ENCODE assay signal across 16 cellular contexts in genomic region chr12:43069768-43070221, GRCh38.
DNase-seq lines count a peak whose midpoint lies in the region; TF ChIP-seq lines count a peak whose summit lies in the region.
"Had no signal": no experiment of that assay in that cellular context is flagged by ENCODE, and none has a peak within 500 bp of the region (broad histone marks: within the 10 kb centered on the region; RNA-seq: fewer than 3 reads in every experiment).

No MANE protein-coding gene starts in this region.

- H4K5ac ChIP-seq in H9 (ENCODE audit: insufficient read length, low read depth, low read length) = no peak overlapping the region

- H4K91ac ChIP-seq in H9 (ENCODE audit: insufficient read length, low read depth, low read length) = no peak overlapping the region

- H3K9me3 Mint-ChIP-seq in neural progenitor cell (no peaks in the 10 kb centered on the region), endodermal cell (peaks cover 1% of the 10 kb centered on the region), H9 (peaks cover 0 to 3% of the 10 kb centered on the region in 2 experiments; a peak in 2 of 5 replicates)

- no peak overlapping the region for H3K18ac ChIP-seq in H9 (ENCODE audit: insufficient read length, low read depth, low read length)

- H3K4me2 ChIP-seq in fibroblast of lung (ENCODE audit: extremely low read depth, insufficient read depth, low read length) (no peak overlapping the region), neural progenitor cell (no peak overlapping the region), H9 (ENCODE audit: insufficient read depth, insufficient read length, low read length) (no peak overlapping the region)

- no peak overlapping the region for H2BK12ac ChIP-seq in H9 (ENCODE audit: insufficient read length, low read depth, low read length)

- H4K20me1 ChIP-seq in fibroblast of lung (ENCODE audit: control insufficient read depth, extremely low read depth, insufficient read depth, low read length) (no peaks in the 10 kb centered on the region), neural progenitor cell (ENCODE audit: low read depth) (no peaks in the 10 kb centered on the region), H9 (ENCODE audit: control insufficient read depth, insufficient read depth, insufficient read length) (no peaks in the 10 kb centered on the region)

- no peaks in the 10 kb centered on the region for H3K79me2 ChIP-seq in fibroblast of lung (ENCODE audit: control insufficient read depth, insufficient read depth, low read length)
- H3K79me2 ChIP-seq in neural progenitor cell (ENCODE audit: low read depth) = no peaks in the 10 kb centered on the region
- H3K79me2 ChIP-seq in H9 (ENCODE audit: insufficient read depth, low read length) = no peaks in the 10 kb centered on the region
- H3K79me2 ChIP-seq: parathyroid adenoma had no signal

- DNase-seq in BE2C (peak; percentile 55), NCI-H226 (peak; percentile 54), fibroblast of lung (ENCODE audit: low read depth in 2 of 2) (peak; percentile 39 to 92), neural progenitor cell (ENCODE audit: low spot score) (no peak), endodermal cell (no peak), NCI-H1436 (lab: John Stamatoyannopoulos, UW) (no peak), H9 (no peak)
- no peak for DNase-seq in activated CD4-positive, alpha-beta T cell treated with anti-CD3 and anti-CD28 coated beads, Interleukin-2, amount 50 U/mL, for 48 hours
- DNase-seq: activated CD4-positive, CD25-positive, alpha-beta regulatory T cell treated with anti-CD3 and anti-CD28 coated beads, Interleukin-2, amount 50 U/mL, for 72 hours; activated T-cell treated with anti-CD3 and anti-CD28 coated beads, Interleukin-2, amount 50 U/mL, for 1 hour; dermis blood vessel endothelial cell; foreskin keratinocyte; NCI-H1048; NCI-H2227 treated with DMSO at 0.1 percent for 48 hours had no signal

- H3T11ph ChIP-seq in H9 (ENCODE audit: low read length) = no peak overlapping the region

- no peak overlapping the region for H2BK20ac ChIP-seq in H9 (ENCODE audit: low read depth, low read length, poor library complexity, severe bottlenecking)

- no peak overlapping the region for H4K8ac ChIP-seq in H9 (replicated peaks; ENCODE audit: insufficient read length, low read depth, low read length)

- H2AFZ ChIP-seq in fibroblast of lung (ENCODE audit: low read length) (no peak overlapping the region), neural progenitor cell (replicated peaks) (no peak overlapping the region), H9 (ENCODE audit: low read length) (no peak overlapping the region)
- H2AFZ ChIP-seq: parathyroid adenoma had no signal

- no peaks in the 10 kb centered on the region for H3K79me1 ChIP-seq in H9 (ENCODE audit: insufficient read depth, low read depth, low read length, poor library complexity, severe bottlenecking)

- H3K14ac ChIP-seq in H9 (ENCODE audit: insufficient read depth, low read length) = no peak overlapping the region

- H3K27me3 ChIP-seq in BE2C (no peaks in the 10 kb centered on the region), fibroblast of lung (ENCODE audit: control insufficient read depth, insufficient read depth, low read length) (no peaks in the 10 kb centered on the region), neural progenitor cell (no peaks in the 10 kb centered on the region), endodermal cell (ENCODE audit: control insufficient read depth, insufficient read depth, low read length, poor library complexity, severe bottlenecking) (no peaks in the 10 kb centered on the region), H9 (ENCODE audit: insufficient read depth, low read length) (no peaks in the 10 kb centered on the region)
- H3K27me3 ChIP-seq: foreskin keratinocyte, tibial artery had no signal

- H3K23me2 ChIP-seq in H9 (ENCODE audit: insufficient read length, low read depth, low read length, poor library complexity, severe bottlenecking) = no peaks in the 10 kb centered on the region

- H3K27me3 Mint-ChIP-seq in neural progenitor cell (ENCODE audit: insufficient read depth, low read depth) (no peaks in the 10 kb centered on the region), endodermal cell (ENCODE audit: insufficient read depth) (no peaks in the 10 kb centered on the region), H9 (ENCODE audit: low read depth) (no peaks in the 10 kb centered on the region)

- no peak overlapping the region for H3K23ac ChIP-seq in H9 (ENCODE audit: insufficient read length, low read depth, low read length)

- H3F3A ChIP-seq in neural progenitor cell (ENCODE audit: low read depth) = peaks cover 15% of the 10 kb centered on the region

- H3K4me1 ChIP-seq in BE2C = peaks cover 10% of the 10 kb centered on the region
- H3K4me1 ChIP-seq in fibroblast of lung (ENCODE audit: control insufficient read depth, extremely low read depth, insufficient read depth, low read length) = no peaks in the 10 kb centered on the region
- peaks cover 45% of the 10 kb centered on the region for H3K4me1 ChIP-seq in neural progenitor cell
- H3K4me1 ChIP-seq in endodermal cell (ENCODE audit: control insufficient read depth, insufficient read depth, low read length) = no peaks in the 10 kb centered on the region
- no peaks in the 10 kb centered on the region for H3K4me1 ChIP-seq in H9 (ENCODE audit: insufficient read depth, low read length)
- H3K4me1 ChIP-seq: foreskin keratinocyte, parathyroid adenoma, tibial artery had no signal

- H3K36me3 Mint-ChIP-seq in neural progenitor cell = no peaks in the 10 kb centered on the region
- H3K36me3 Mint-ChIP-seq in endodermal cell (ENCODE audit: low read depth) = no peaks in the 10 kb centered on the region
- no peaks in the 10 kb centered on the region for H3K36me3 Mint-ChIP-seq in H9 (ENCODE audit: insufficient read depth in 1 of 3, low read depth in 3 of 3)

- H3K9ac ChIP-seq in fibroblast of lung (ENCODE audit: insufficient read depth, low read length) (no peak overlapping the region), neural progenitor cell (no peak overlapping the region), endodermal cell (ENCODE audit: extremely low read depth, low read length, poor library complexity, severe bottlenecking) (no peak overlapping the region), H9 (ENCODE audit: extremely low read depth, insufficient read length, low read length) (no peak overlapping the region)
- H3K9ac ChIP-seq: parathyroid adenoma had no signal

- H2BK5ac ChIP-seq in H9 (ENCODE audit: insufficient read length, low read length) = no peak overlapping the region

- no peak overlapping the region for H2BK120ac ChIP-seq in H9 (ENCODE audit: low read depth, low read length, poor library complexity, severe bottlenecking)

- H3K9me3 ChIP-seq in BE2C (no peaks in the 10 kb centered on the region), fibroblast of lung (ENCODE audit: control insufficient read depth, insufficient read depth, low read depth, low read length) (no peaks in the 10 kb centered on the region), neural progenitor cell (ENCODE audit: low read depth) (no peaks in the 10 kb centered on the region), endodermal cell (ENCODE audit: control insufficient read depth, low read length) (peaks cover 5% of the 10 kb centered on the region), H9 (ENCODE audit: control insufficient read depth, low read depth, low read length) (no peaks in the 10 kb centered on the region)
- H3K9me3 ChIP-seq: tibial artery had no signal

- H3K27ac ChIP-seq in fibroblast of lung (ENCODE audit: insufficient read depth, low read length) (no peak overlapping the region), neural progenitor cell (no peak overlapping the region), endodermal cell (ENCODE audit: low read depth, low read length) (no peak overlapping the region), H9 (ENCODE audit: insufficient read length, low read depth, low read length) (no peak overlapping the region)
- H3K27ac ChIP-seq: foreskin keratinocyte, parathyroid adenoma, tibial artery had no signal

- H3K4me3 Mint-ChIP-seq in neural progenitor cell (no peak overlapping the region), endodermal cell (no peak overlapping the region), H9 (no peak overlapping the region)

- H3K36me3 ChIP-seq in BE2C (no peaks in the 10 kb centered on the region), fibroblast of lung (ENCODE audit: control insufficient read depth, insufficient read depth, low read length) (no peaks in the 10 kb centered on the region), neural progenitor cell (no peaks in the 10 kb centered on the region), endodermal cell (ENCODE audit: control insufficient read depth, insufficient read depth, low read length) (no peaks in the 10 kb centered on the region)
- H3K36me3 ChIP-seq: tibial artery had no signal

- H3K27ac Mint-ChIP-seq in neural progenitor cell (peak overlapping the region; percentile 69), endodermal cell (no peak overlapping the region), H9 (no peak overlapping the region)

- H3K4me3 ChIP-seq in BE2C (ENCODE audit: low read depth, low read length) (no peak overlapping the region), fibroblast of lung (replicated peaks in 1 of 4; ENCODE audit: control extremely low read depth in 1 of 4, insufficient read depth in 1 of 4, low read depth in 3 of 4, low read length in 4 of 4) (no peak overlapping the region), neural progenitor cell (no peak overlapping the region), endodermal cell (ENCODE audit: low read length) (no peak overlapping the region)
- H3K4me3 ChIP-seq: tibial artery had no signal

- TF ChIP-seq CTCF in BE2C (IDR thresholded peaks at IDR 0.05; ENCODE audit: low read depth, low read length) = no peak
- TF ChIP-seq CTCF in fibroblast of lung (conservative IDR thresholded peaks at IDR 0.05 in 1 of 2, IDR thresholded peaks at IDR 0.05 in 1 of 2; ENCODE audit: low read depth in 1 of 2, low read length in 2 of 2) = no peak
- no peak for TF ChIP-seq CTCF in neural progenitor cell (IDR thresholded peaks at IDR 0.05)
- TF ChIP-seq CTCF in endodermal cell (conservative IDR thresholded peaks at IDR 0.05) = no peak
- TF ChIP-seq CTCF in H9 (conservative IDR thresholded peaks at IDR 0.05) = no peak

- no peak overlapping the region for H3K56ac ChIP-seq in H9 (ENCODE audit: insufficient read length, low read depth, low read length)

- H2BK15ac ChIP-seq in H9 (ENCODE audit: low read depth, low read length) = no peak overlapping the region

- no peak overlapping the region for H3K4ac ChIP-seq in H9 (ENCODE audit: low read depth, low read length)

- peaks cover 33% of the 10 kb centered on the region for H3K4me1 Mint-ChIP-seq in neural progenitor cell
- no peaks in the 10 kb centered on the region for H3K4me1 Mint-ChIP-seq in endodermal cell
- H3K4me1 Mint-ChIP-seq in H9 = peaks cover 4 to 6% of the 10 kb centered on the region in 2 experiments; a peak in 3 of 4 replicates

- 98 to 100% methylated on average over 4 to 5 of the region's 5 CpGs for WGBS in endodermal cell (ENCODE audit: insufficient coverage in 1 of 2, insufficient read length in 1 of 2), 2 experiments
- WGBS in H9 (ENCODE audit: extremely low coverage, insufficient read length, low lambda C conversion rate) = no CpG with 5 or more reads among the region's 5 CpGs

- H2AK5ac ChIP-seq in H9 (ENCODE audit: insufficient read length, low read length) = no peak overlapping the region

Comparison
In these comparisons a context has a peak if more than half of its experiments do, and no peak if none do; other contexts are left out.
1. DNase-seq: peak in BE2C (single experiment), NCI-H226 (single experiment) and fibroblast of lung (2 of 2); none in neural progenitor cell (single experiment), endodermal cell (single experiment), NCI-H1436 (single experiment), activated CD4-positive, alpha-beta T cell treated with anti-CD3 and anti-CD28 coated beads, Interleukin-2, amount 50 U/mL, for 48 hours (0 of 2) and H9 (single experiment).